ENCODE assay signal across 1 cellular context in the genomic region with DNA sequence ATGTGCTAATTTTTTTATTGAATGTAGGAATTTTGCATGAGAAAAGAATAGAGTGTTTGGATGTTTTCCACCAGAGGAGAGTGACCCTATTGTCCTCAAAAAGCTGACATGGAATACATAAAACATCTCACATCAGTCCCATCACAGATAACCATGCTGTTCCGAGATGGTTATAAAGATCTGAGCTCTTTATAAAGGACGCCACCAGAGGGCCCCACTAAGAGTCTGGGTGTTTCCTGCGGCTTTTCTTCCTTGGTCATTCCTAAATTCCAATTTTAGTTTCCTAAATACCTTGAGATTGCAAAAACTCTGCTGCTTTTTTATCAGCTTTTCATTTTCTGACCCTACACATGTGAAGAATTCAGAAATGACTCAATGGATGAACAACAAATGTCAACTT.
TF ChIP-seq lines count a peak whose summit lies in the region.

No MANE protein-coding gene starts in this region.

TF ChIP-seq in GM23338, 12 proteins besides CTCF, POLR2A, EP300 and RAD21 (continued from another document):
- TF ChIP-seq, protein P1, sequence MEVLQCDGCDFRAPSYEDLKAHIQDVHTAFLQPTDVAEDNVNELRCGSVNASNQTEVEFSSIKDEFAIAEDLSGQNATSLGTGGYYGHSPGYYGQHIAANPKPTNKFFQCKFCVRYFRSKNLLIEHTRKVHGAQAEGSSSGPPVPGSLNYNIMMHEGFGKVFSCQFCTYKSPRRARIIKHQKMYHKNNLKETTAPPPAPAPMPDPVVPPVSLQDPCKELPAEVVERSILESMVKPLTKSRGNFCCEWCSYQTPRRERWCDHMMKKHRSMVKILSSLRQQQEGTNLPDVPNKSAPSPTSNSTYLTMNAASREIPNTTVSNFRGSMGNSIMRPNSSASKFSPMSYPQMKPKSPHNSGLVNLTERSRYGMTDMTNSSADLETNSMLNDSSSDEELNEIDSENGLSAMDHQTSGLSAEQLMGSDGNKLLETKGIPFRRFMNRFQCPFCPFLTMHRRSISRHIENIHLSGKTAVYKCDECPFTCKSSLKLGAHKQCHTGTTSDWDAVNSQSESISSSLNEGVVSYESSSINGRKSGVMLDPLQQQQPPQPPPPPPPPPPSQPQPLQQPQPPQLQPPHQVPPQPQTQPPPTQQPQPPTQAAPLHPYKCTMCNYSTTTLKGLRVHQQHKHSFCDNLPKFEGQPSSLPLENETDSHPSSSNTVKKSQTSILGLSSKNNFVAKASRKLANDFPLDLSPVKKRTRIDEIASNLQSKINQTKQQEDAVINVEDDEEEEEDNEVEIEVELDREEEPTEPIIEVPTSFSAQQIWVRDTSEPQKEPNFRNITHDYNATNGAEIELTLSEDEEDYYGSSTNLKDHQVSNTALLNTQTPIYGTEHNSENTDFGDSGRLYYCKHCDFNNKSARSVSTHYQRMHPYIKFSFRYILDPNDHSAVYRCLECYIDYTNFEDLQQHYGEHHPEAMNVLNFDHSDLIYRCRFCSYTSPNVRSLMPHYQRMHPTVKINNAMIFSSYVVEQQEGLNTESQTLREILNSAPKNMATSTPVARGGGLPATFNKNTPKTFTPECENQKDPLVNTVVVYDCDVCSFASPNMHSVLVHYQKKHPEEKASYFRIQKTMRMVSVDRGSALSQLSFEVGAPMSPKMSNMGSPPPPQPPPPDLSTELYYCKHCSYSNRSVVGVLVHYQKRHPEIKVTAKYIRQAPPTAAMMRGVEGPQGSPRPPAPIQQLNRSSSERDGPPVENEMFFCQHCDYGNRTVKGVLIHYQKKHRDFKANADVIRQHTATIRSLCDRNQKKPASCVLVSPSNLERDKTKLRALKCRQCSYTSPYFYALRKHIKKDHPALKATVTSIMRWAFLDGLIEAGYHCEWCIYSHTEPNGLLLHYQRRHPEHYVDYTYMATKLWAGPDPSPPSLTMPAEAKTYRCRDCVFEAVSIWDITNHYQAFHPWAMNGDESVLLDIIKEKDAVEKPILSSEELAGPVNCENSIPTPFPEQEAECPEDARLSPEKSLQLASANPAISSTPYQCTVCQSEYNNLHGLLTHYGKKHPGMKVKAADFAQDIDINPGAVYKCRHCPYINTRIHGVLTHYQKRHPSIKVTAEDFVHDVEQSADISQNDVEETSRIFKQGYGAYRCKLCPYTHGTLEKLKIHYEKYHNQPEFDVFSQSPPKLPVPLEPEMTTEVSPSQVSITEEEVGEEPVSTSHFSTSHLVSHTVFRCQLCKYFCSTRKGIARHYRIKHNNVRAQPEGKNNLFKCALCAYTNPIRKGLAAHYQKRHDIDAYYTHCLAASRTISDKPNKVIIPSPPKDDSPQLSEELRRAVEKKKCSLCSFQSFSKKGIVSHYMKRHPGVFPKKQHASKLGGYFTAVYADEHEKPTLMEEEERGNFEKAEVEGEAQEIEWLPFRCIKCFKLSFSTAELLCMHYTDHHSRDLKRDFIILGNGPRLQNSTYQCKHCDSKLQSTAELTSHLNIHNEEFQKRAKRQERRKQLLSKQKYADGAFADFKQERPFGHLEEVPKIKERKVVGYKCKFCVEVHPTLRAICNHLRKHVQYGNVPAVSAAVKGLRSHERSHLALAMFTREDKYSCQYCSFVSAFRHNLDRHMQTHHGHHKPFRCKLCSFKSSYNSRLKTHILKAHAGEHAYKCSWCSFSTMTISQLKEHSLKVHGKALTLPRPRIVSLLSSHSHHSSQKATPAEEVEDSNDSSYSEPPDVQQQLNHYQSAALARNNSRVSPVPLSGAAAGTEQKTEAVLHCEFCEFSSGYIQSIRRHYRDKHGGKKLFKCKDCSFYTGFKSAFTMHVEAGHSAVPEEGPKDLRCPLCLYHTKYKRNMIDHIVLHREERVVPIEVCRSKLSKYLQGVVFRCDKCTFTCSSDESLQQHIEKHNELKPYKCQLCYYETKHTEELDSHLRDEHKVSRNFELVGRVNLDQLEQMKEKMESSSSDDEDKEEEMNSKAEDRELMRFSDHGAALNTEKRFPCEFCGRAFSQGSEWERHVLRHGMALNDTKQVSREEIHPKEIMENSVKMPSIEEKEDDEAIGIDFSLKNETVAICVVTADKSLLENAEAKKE (CRISPR knock-in tag; IDR thresholded peaks at IDR 0.05): no peak
- no peak for TF ChIP-seq JUNB (IDR thresholded peaks at IDR 0.05; ENCODE audit: unreplicated experiment)
TF ChIP-seq in GM23338: peak in this region for 0.
